28 cellular contexts compared by ENCODE assay signal in genomic region chr1:2885001-2885400, GRCh38.
"Had no signal": no experiment of that assay in that cellular context is flagged by ENCODE, and none has a peak within 500 bp of the region (broad histone marks: within the 10 kb centered on the region; RNA-seq: fewer than 3 reads in every experiment).

No MANE protein-coding gene starts in this region.

- H3K27me3 Mint-ChIP-seq: type B pancreatic cell had no signal

- H3K4me3 ChIP-seq: stomach, suprapubic skin, testis, thoracic aorta, thyroid gland, tibial artery, tibial nerve, transverse colon, upper lobe of left lung, upper lobe of right lung, uterus, vagina had no signal

- H3K9me3 Mint-ChIP-seq: stimulated activated effector memory CD8-positive, alpha-beta T cell treated with anti-CD3 and anti-CD28 coated beads, Interleukin-12 subunit alpha, Interleukin-12 subunit beta, amount 100 ng/mL, for 72 hours; stimulated activated memory B cell treated with anti-CD40 and anti-IgM and Interleukin-4, amounts not matched to agents 10 μg/mL and 1 μg/mL and 100 μg/mL, for 72 hours; stimulated activated naive B cell treated with anti-CD40 and anti-IgM and Interleukin-4, amounts not matched to agents 10 μg/mL and 1 μg/mL and 100 μg/mL, for 72 hours; stimulated activated naive CD8-positive, alpha-beta T cell treated with anti-CD3 and anti-CD28 coated beads, Interleukin-15, amount 100 ng/mL, for 72 hours; stimulated activated naive CD8-positive, alpha-beta T cell treated with anti-CD3 and anti-CD28 coated beads, Interleukin-15, Interleukin-2, amounts not matched to agents 100 ng/mL and 50 ng/mL, for 24 hours; type B pancreatic cell had no signal

- H3K27ac Mint-ChIP-seq: stimulated activated effector memory CD8-positive, alpha-beta T cell treated with anti-CD3 and anti-CD28 coated beads, Interleukin-12 subunit alpha, Interleukin-12 subunit beta, amount 100 ng/mL, for 72 hours; stimulated activated memory B cell treated with anti-CD40 and anti-IgM and Interleukin-4, amounts not matched to agents 10 μg/mL and 1 μg/mL and 100 μg/mL, for 72 hours; stimulated activated naive B cell treated with anti-CD40 and anti-IgM and Interleukin-4, amounts not matched to agents 10 μg/mL and 1 μg/mL and 100 μg/mL, for 72 hours; stimulated activated naive CD8-positive, alpha-beta T cell treated with anti-CD3 and anti-CD28 coated beads, Interleukin-15, amount 100 ng/mL, for 72 hours; stimulated activated naive CD8-positive, alpha-beta T cell treated with anti-CD3 and anti-CD28 coated beads, Interleukin-15, Interleukin-2, amounts not matched to agents 100 ng/mL and 50 ng/mL, for 24 hours; type B pancreatic cell had no signal

- H3K4me3 Mint-ChIP-seq: stimulated activated effector memory CD8-positive, alpha-beta T cell treated with anti-CD3 and anti-CD28 coated beads, Interleukin-12 subunit alpha, Interleukin-12 subunit beta, amount 100 ng/mL, for 72 hours; stimulated activated memory B cell treated with anti-CD40 and anti-IgM and Interleukin-4, amounts not matched to agents 10 μg/mL and 1 μg/mL and 100 μg/mL, for 72 hours; stimulated activated naive B cell treated with anti-CD40 and anti-IgM and Interleukin-4, amounts not matched to agents 10 μg/mL and 1 μg/mL and 100 μg/mL, for 72 hours; stimulated activated naive CD8-positive, alpha-beta T cell treated with anti-CD3 and anti-CD28 coated beads, Interleukin-15, amount 100 ng/mL, for 72 hours; stimulated activated naive CD8-positive, alpha-beta T cell treated with anti-CD3 and anti-CD28 coated beads, Interleukin-15, Interleukin-2, amounts not matched to agents 100 ng/mL and 50 ng/mL, for 24 hours; type B pancreatic cell had no signal

- H3K9me3 ChIP-seq: stomach, suprapubic skin, testis, thoracic aorta, thyroid gland, tibial artery, tibial nerve, transverse colon, upper lobe of left lung, upper lobe of right lung, uterus, vagina had no signal

- H3K4me1 ChIP-seq: stomach, suprapubic skin, testis, thyroid gland, tibial artery, tibial nerve, transverse colon, upper lobe of left lung, upper lobe of right lung, uterus, vagina had no signal

- H3K36me3 Mint-ChIP-seq: stimulated activated effector memory CD8-positive, alpha-beta T cell treated with anti-CD3 and anti-CD28 coated beads, Interleukin-12 subunit alpha, Interleukin-12 subunit beta, amount 100 ng/mL, for 72 hours; stimulated activated memory B cell treated with anti-CD40 and anti-IgM and Interleukin-4, amounts not matched to agents 10 μg/mL and 1 μg/mL and 100 μg/mL, for 72 hours; stimulated activated naive B cell treated with anti-CD40 and anti-IgM and Interleukin-4, amounts not matched to agents 10 μg/mL and 1 μg/mL and 100 μg/mL, for 72 hours; type B pancreatic cell had no signal

- H3K36me3 ChIP-seq: stomach, suprapubic skin, thoracic aorta, thyroid gland, tibial artery, tibial nerve, transverse colon, upper lobe of left lung, upper lobe of right lung, uterus, vagina had no signal

- H3K27ac ChIP-seq: stomach, suprapubic skin, testis, thoracic aorta, thyroid gland, tibial artery, tibial nerve, transverse colon, upper lobe of left lung, upper lobe of right lung, uterus, vagina had no signal

- DNase-seq: stimulated activated CD4-positive, alpha-beta T cell treated with anti-CD3 and anti-CD28 coated beads, Interleukin-2, amount 100 ng/mL, for 48 hours; stimulated activated CD4-positive, alpha-beta T cell treated with anti-CD3 and anti-CD28 coated beads, Interleukin-4, amount 100 ng/mL, for 1 hour; stimulated activated CD4-positive, alpha-beta T cell treated with anti-CD3 and anti-CD28 coated beads, Interleukin-4, amount 100 ng/mL, for 24 hours; stimulated activated CD4-positive, alpha-beta T cell treated with anti-CD3 and anti-CD28 coated beads, Interleukin-4, amount 100 ng/mL, for 4 hours; stimulated activated CD8-positive, alpha-beta memory T cell treated with anti-CD3 and anti-CD28 coated beads, Interleukin-4, amount 100 ng/mL, for 48 hours; stimulated activated naive B cell treated with anti-CD40 and anti-IgM and Interleukin-4, amounts not matched to agents 10 μg/mL and 1 μg/mL and 100 μg/mL, for 72 hours; stimulated activated naive CD4-positive, alpha-beta T cell; stimulated activated naive CD4-positive, alpha-beta T cell treated with Interleukin-2 at 50 U/mL for 16 hours; stimulated activated naive CD8-positive, alpha-beta T cell treated with anti-CD3 and anti-CD28 coated beads, Interleukin-15, amount 100 ng/mL, for 72 hours; stimulated activated naive CD8-positive, alpha-beta T cell treated with anti-CD3 and anti-CD28 coated beads, Interleukin-15, Interleukin-2, amounts not matched to agents 100 U/mL and 50 U/mL, for 24 hours; stomach; substantia nigra; testis; thyroid gland; tibial artery; transverse colon; trophoblast cell; upper lobe of right lung; uterus had no signal

- H3K4me1 Mint-ChIP-seq: stimulated activated effector memory CD8-positive, alpha-beta T cell treated with anti-CD3 and anti-CD28 coated beads, Interleukin-12 subunit alpha, Interleukin-12 subunit beta, amount 100 ng/mL, for 72 hours had no signal

- H3K27me3 ChIP-seq: testis, thyroid gland, upper lobe of left lung, vagina had no signal
